Comparison of ENCODE assay signal across 1 cellular context in genomic region chr2:133085646-133086045, GRCh38.
A peak's percentile ranks its signal among the peaks of the same experiment; 100 is the strongest.
TF ChIP-seq lines count a peak whose summit lies in the region.

No MANE protein-coding gene starts in this region.

TF ChIP-seq in SK-N-SH, 30 proteins besides CTCF, POLR2A, EP300 and RAD21 (continued from another document):
- TF ChIP-seq MEF2A (IDR thresholded peaks at IDR 0.05; ENCODE audit: borderline replicate concordance, low read depth) (no peak), MAX (IDR thresholded peaks at IDR 0.05; ENCODE audit: low read depth) (no peak), RCOR1 (IDR thresholded peaks at IDR 0.05; ENCODE audit: low read length) (peak; percentile 94)
